Comparison of ENCODE assay signal across 9 cellular contexts in the genomic region with DNA sequence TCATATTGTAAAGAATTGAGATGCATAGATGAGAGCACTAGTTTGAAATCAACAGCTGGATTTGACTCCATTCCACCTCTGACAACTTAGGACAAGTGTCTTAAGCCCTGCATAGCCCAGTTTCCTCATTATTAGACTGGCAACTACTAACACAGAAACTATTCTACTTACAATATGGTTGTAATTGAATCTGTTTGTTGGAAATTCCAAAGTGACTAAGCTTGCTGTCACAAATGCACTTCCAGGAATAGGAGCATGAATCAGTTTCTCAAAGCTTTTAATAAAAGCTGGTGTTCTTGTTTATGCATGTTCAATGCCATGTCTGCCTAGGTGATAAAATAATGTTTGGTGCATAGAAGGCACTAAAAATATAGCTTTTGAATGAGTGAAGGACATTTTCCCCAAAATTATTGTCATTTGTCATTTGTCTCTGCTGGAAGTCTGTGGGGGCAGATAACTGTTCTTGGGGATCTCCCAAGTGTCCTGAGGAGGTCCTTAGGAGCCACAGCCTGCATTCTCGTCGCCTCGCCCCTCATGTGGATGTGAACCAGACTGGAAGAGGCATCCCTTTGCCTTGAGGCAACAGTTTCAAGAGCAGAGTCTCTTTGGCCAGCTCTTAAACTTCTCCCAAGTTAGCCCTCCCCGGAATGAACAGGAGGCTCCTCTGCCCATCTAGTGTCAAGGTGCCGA. TPM values are rescaled to one million over a fixed set of nuclear protein-coding genes. Genes with fewer than 3 reads are reported as not detected.
A peak's percentile ranks its signal among the peaks of the same experiment; 100 is the strongest.
DNase-seq lines count a peak whose midpoint lies in the region; ATAC-seq, FAIRE-seq and TF ChIP-seq lines count a peak whose summit lies in the region.
"Had no signal": no experiment of that assay in that cellular context is flagged by ENCODE, and none has a peak within 500 bp of the region (broad histone marks: within the 10 kb centered on the region; RNA-seq: fewer than 3 reads in every experiment).

No MANE protein-coding gene starts in this region.

- no peaks in the 10 kb centered on the region for H3K79me2 ChIP-seq in trophoblast cell (ENCODE audit: control insufficient read depth, insufficient read depth, low read length, poor library complexity)

- no peak overlapping the region for H2AK5ac ChIP-seq in trophoblast cell (ENCODE audit: low read length)

- no peak overlapping the region for H2BK12ac ChIP-seq in trophoblast cell (ENCODE audit: low read length)

- H3K4me2 ChIP-seq in trophoblast cell (ENCODE audit: low read length), result no peak overlapping the region

- intact Hi-C loops in Right ventricle myocardium inferior (cut with DNase I), result no loop called here

- no peak overlapping the region for H3K23ac ChIP-seq in trophoblast cell (ENCODE audit: low read length)

- H3K9me3 ChIP-seq in trophoblast cell (ENCODE audit: insufficient read depth, low read depth, low read length), result no peaks in the 10 kb centered on the region

- no peak overlapping the region for H3K27ac ChIP-seq in trophoblast cell (ENCODE audit: low read depth, low read length)

- H4K91ac ChIP-seq in trophoblast cell (ENCODE audit: low read depth, low read length), result no peak overlapping the region

- TF ChIP-seq CTCF in bronchial epithelial cell (IDR thresholded peaks at IDR 0.05; ENCODE audit: insufficient read depth, low read length, severe bottlenecking), result no peak

- peak; percentile 80 for DNase-seq in Daoy (ENCODE audit: low read depth)
- peak; percentile 95 for DNase-seq in M059J (ENCODE audit: low read depth)
- peak; percentile 99 for DNase-seq in bronchial epithelial cell (ENCODE audit: low read depth)
- peak; percentile 57 to 80 for DNase-seq in trophoblast cell
- no peak for DNase-seq in NCI-H446 treated with DMSO at 0.1 percent for 48 hours (lab: John Stamatoyannopoulos, UW)
- DNase-seq in Right ventricle myocardium inferior (ENCODE audit: missing footprints), result no peak
- DNase-seq in COR-L47 (lab: John Stamatoyannopoulos, UW), result no peak
- DNase-seq: activated CD8-positive, alpha-beta memory T cell treated with anti-CD3 and anti-CD28 coated beads, Interleukin-2, amount 50 U/mL, for 48 hours had no signal

- no peak overlapping the region for H2BK120ac ChIP-seq in trophoblast cell (ENCODE audit: insufficient read depth, low read length, poor library complexity)

- H3K4ac ChIP-seq in trophoblast cell (ENCODE audit: low read depth, low read length), result no peak overlapping the region

- H3K36me3 ChIP-seq in bronchial epithelial cell (ENCODE audit: control insufficient read depth, insufficient read depth, low read length) (no peaks in the 10 kb centered on the region), trophoblast cell (ENCODE audit: control insufficient read depth in 1 of 2, insufficient read depth in 2 of 2, low read length in 2 of 2) (no peaks in the 10 kb centered on the region)

- no peak overlapping the region for H3K9ac ChIP-seq in trophoblast cell (ENCODE audit: low read length)

- H3K79me1 ChIP-seq in trophoblast cell (ENCODE audit: low read length), result peaks cover 5% of the 10 kb centered on the region

- no peak overlapping the region for H4K12ac ChIP-seq in trophoblast cell (ENCODE audit: low read depth, low read length)

- H3K27me3 ChIP-seq in bronchial epithelial cell (ENCODE audit: control insufficient read depth, insufficient read depth, low read length), result no peaks in the 10 kb centered on the region
- H3K27me3 ChIP-seq in trophoblast cell (ENCODE audit: insufficient read depth, low read length), result no peaks in the 10 kb centered on the region

- ATAC-seq in HG03039 (IDR thresholded peaks at IDR 0.05; ENCODE audit: unreplicated experiment) (no peak), Right ventricle myocardium inferior (no peak)

- no peak overlapping the region for H4K8ac ChIP-seq in trophoblast cell (ENCODE audit: low read depth, low read length)

- WGBS in trophoblast cell (ENCODE audit: extremely low coverage, insufficient coverage, insufficient read length), result no CpG with 5 or more reads among the region's 5 CpGs

- H2AFZ ChIP-seq in trophoblast cell (ENCODE audit: insufficient read depth, low read length, poor library complexity), result no peak overlapping the region

- H3K14ac ChIP-seq in trophoblast cell (ENCODE audit: low read length), result no peak overlapping the region

- H3K4me3 ChIP-seq in bronchial epithelial cell (ENCODE audit: low read depth, low read length), result no peak overlapping the region
- H3K4me3 ChIP-seq in trophoblast cell (ENCODE audit: low read depth, low read length), result no peak overlapping the region

- peaks cover 4 to 7% of the 10 kb centered on the region in 2 experiments for H3K4me1 ChIP-seq in trophoblast cell (ENCODE audit: control insufficient read depth in 1 of 2, insufficient read depth in 2 of 2, low read length in 2 of 2)

- no peak overlapping the region for H2BK5ac ChIP-seq in trophoblast cell (ENCODE audit: low read depth, low read length, poor library complexity)

- no peak for FAIRE-seq in bronchial epithelial cell (lab: Jason Lieb, UNC)

- H3K18ac ChIP-seq in trophoblast cell (ENCODE audit: low read length), result no peak overlapping the region

RNA-seq across cellular contexts. Expression of a gene that starts 40.4 kb away (rescaled TPM):
- total RNA-seq in Daoy (2014; rRNA removed; shearing (Covaris generic)), result 160 and 273 TPM in 2 replicates
- 184 and 189 TPM in 2 replicates for total RNA-seq in M059J (2014; rRNA removed; shearing (Covaris generic))
- total RNA-seq in bronchial epithelial cell (38.0 and 60.0 TPM in 2 replicates), Right ventricle myocardium inferior (44.2 TPM)
- 70.6 and 73.9 TPM in 2 replicates for polyA plus RNA-seq in trophoblast cell (2013)

Comparison
In these comparisons a context has a peak if more than half of its experiments do, and no peak if none do; other contexts are left out.
1. DNase-seq: peak in Daoy (single experiment), M059J (single experiment), bronchial epithelial cell (single experiment) and trophoblast cell (2 of 2); none in NCI-H446 treated with DMSO at 0.1 percent for 48 hours (single experiment), Right ventricle myocardium inferior (single experiment) and COR-L47 (single experiment).